Comparison of ENCODE assay signal across 1 cellular context in the genomic region with DNA sequence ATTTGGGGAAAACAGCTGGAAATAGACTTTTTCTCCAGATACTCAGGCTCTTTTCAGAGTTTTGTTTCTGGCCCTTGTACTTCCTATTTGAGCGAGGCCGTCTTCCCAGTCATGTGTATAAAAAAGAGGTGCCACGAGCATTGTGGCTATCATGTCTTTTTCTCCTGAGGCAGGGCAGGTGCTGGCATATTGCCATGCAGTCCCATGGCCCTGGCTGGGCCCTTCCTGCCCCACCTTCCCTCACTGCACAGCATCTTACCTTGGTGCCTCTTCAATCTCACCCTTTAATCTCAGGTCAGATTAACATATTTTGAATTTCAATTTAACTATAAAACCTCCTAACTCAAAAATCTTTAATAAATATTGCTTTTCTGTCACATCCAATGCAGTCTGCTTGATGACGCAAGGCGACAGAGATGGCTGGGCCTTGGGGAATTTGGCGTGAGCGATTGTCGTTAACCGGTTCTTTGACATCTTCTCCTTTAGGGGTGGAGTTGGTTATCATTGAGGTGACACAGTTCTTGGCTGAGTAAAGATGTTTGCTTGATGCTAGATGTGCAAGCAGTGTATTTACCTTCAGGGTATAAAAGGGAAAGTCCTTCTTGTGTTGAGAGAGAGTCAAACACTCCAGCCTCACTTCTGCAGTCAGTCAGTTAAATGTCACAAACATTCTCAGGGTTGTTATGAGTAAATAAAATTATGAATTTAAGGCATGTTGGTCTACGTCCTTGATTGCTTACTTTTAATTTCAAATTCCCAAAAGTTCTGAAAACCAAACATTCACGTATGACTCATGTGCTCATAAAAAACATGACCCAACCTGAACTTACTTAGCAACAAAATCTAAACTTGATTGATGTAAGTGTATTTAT.
TF ChIP-seq lines count a peak whose summit lies in the region.

No MANE protein-coding gene starts in this region.

TF ChIP-seq in HCT116, 20 proteins besides CTCF, POLR2A, EP300 and RAD21 (continued from another document):
- TF ChIP-seq, protein P1, sequence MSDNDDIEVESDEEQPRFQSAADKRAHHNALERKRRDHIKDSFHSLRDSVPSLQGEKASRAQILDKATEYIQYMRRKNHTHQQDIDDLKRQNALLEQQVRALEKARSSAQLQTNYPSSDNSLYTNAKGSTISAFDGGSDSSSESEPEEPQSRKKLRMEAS (IDR thresholded peaks at IDR 0.05): no peak
- TF ChIP-seq YY1 (IDR thresholded peaks at IDR 0.05; ENCODE audit: extremely low read depth, insufficient replicate concordance, low read depth, low read length): no peak
- no peak for TF ChIP-seq CBX3 (IDR thresholded peaks at IDR 0.05; ENCODE audit: low read depth)
- TF ChIP-seq TCF7L2 (IDR thresholded peaks at IDR 0.05; ENCODE audit: borderline replicate concordance, extremely low read depth, insufficient read depth, insufficient read length): no peak
